2 cellular contexts compared by ENCODE assay signal in genomic region chr17:82168568-82168967, GRCh38.
TF ChIP-seq lines count a peak whose summit lies in the region.

No MANE protein-coding gene starts in this region.

TF ChIP-seq in IMR-90, 13 proteins besides CTCF, POLR2A, EP300 and RAD21:
- TF ChIP-seq ELK1 (IDR thresholded peaks at IDR 0.05; ENCODE audit: borderline replicate concordance, low read depth, low read length) (no peak), CEBPB (IDR thresholded peaks at IDR 0.05; ENCODE audit: low read depth, low read length) (peak; percentile 52)

TF ChIP-seq in K562, 482 proteins besides CTCF, POLR2A, EP300 and RAD21:
- TF ChIP-seq MED1 (CRISPR knock-in tag; IDR thresholded peaks at IDR 0.05; ENCODE audit: borderline replicate concordance) (no peak), CEBPB (tag; IDR thresholded peaks at IDR 0.05) (peak; percentile 67), CEBPG (CRISPR knock-in tag; IDR thresholded peaks at IDR 0.05) (no peak), CEBPG (tag; conservative IDR thresholded peaks at IDR 0.05 in 1 of 2, IDR thresholded peaks at IDR 0.05 in 1 of 2) (peak in 1 of 2 experiments; percentile 76; a peak in 2 of 4 replicates)
TF ChIP-seq in K562: peak in this region for 2.
